Comparison of ENCODE assay signal across 39 cellular contexts in genomic region chr1:206867716-206868115, GRCh38. TPM values are rescaled to one million over a fixed set of nuclear protein-coding genes. Genes with fewer than 3 reads are reported as not detected.
"Had no signal": no experiment of that assay in that cellular context is flagged by ENCODE, and none has a peak within 500 bp of the region (broad histone marks: within the 10 kb centered on the region; RNA-seq: fewer than 3 reads in every experiment).

No MANE protein-coding gene starts in this region.

- H3K4me3 ChIP-seq: body of pancreas, MG63, Peyer's patch, SJCRH30, SK-N-MC had no signal

- DNase-seq: activated CD4-positive, alpha-beta T cell treated with anti-CD3 and anti-CD28 coated beads for 1 hour; activated CD4-positive, alpha-beta T cell treated with anti-CD3 and anti-CD28 coated beads for 48 hours; activated CD4-positive, alpha-beta T cell treated with anti-CD3 and anti-CD28 coated beads, Interleukin-2, amount 50 U/mL, for 48 hours; activated CD4-positive, CD25-positive, alpha-beta regulatory T cell; activated CD8-positive, alpha-beta T cell treated with anti-CD3 and anti-CD28 coated beads, Interleukin-2, amount 10 ng/mL, durations not matched to agents 7 days and 5 days; activated gamma-delta T cell; activated naive CD4-positive, alpha-beta T cell treated with Interleukin-2 at 50 U/mL for 16 hours; activated naive CD8-positive, alpha-beta T cell treated with anti-CD3 and anti-CD28 coated beads, Interleukin-2, amount 10 ng/mL, durations not matched to agents 7 days and 5 days; activated T-cell treated with anti-CD3 and anti-CD28 coated beads, Interleukin-2, amount 50 U/mL, for 24 hours; amygdala; body of pancreas; central memory CD4-positive, alpha-beta T cell; Karpas-422; KBM-7; MG63; NCI-H1048; NCI-H1105 treated with DMSO at 0.1 percent for 48 hours; NCI-H1436; NCI-H1694; NCI-H1930; NCI-H2081 treated with DMSO at 0.1 percent for 48 hours; NCI-H345; NCI-H524 treated with DMSO at 0.1 percent for 48 hours; NK-92 treated with Interleukin-12 subunit alpha and Interleukin-12 subunit beta, amount 100 ng/mL, for 24 hours; Peyer's patch; RPMI8226; SJCRH30; T1000; WERI-Rb-1 had no signal

- H3K4me3 Mint-ChIP-seq: activated CD8-positive, alpha-beta T cell treated with anti-CD3 and anti-CD28 coated beads, Interleukin-2, amount 10 ng/mL, durations not matched to agents 7 days and 5 days; activated naive CD4-positive, alpha-beta T cell treated with anti-CD3 and anti-CD28 coated beads, Interleukin-2, amount 50 U/mL, for 24 hours; activated naive CD8-positive, alpha-beta T cell treated with anti-CD3 and anti-CD28 coated beads, Interleukin-2, amount 10 ng/mL, durations not matched to agents 7 days and 5 days; activated T-cell treated with anti-CD3 and anti-CD28 coated beads, Interleukin-2, amount 50 U/mL, for 24 hours had no signal

- ATAC-seq: activated CD8-positive, alpha-beta T cell treated with anti-CD3 and anti-CD28 coated beads, Interleukin-2, amount 10 ng/mL, durations not matched to agents 7 days and 5 days; body of pancreas; Right ventricle myocardium inferior had no signal

- H3K9me3 Mint-ChIP-seq: activated naive CD4-positive, alpha-beta T cell treated with anti-CD3 and anti-CD28 coated beads, Interleukin-2, amount 50 U/mL, for 24 hours had no signal

- H3K27me3 Mint-ChIP-seq: activated naive CD4-positive, alpha-beta T cell treated with anti-CD3 and anti-CD28 coated beads, Interleukin-2, amount 50 U/mL, for 24 hours had no signal

- H3K27ac Mint-ChIP-seq: activated CD8-positive, alpha-beta T cell treated with anti-CD3 and anti-CD28 coated beads, Interleukin-2, amount 10 ng/mL, durations not matched to agents 7 days and 5 days; activated naive CD4-positive, alpha-beta T cell treated with anti-CD3 and anti-CD28 coated beads, Interleukin-2, amount 50 U/mL, for 24 hours; activated naive CD8-positive, alpha-beta T cell treated with anti-CD3 and anti-CD28 coated beads, Interleukin-2, amount 10 ng/mL, durations not matched to agents 7 days and 5 days; activated T-cell treated with anti-CD3 and anti-CD28 coated beads, Interleukin-2, amount 50 U/mL, for 24 hours; activated T-helper 2 cell treated with anti-CD3 and anti-CD28 coated beads, Interferon-gamma antibody, Interleukin-2, Interleukin-4, amounts not matched to agents 10 μg/mL and 5 μg/mL and 100 μg/mL, durations not matched to agents 14 hours and 24 hours and 36 hours had no signal

RNA-seq across cellular contexts. Expression of gene IL20, which starts 2.3 kb away (rescaled TPM):
- total RNA-seq: activated CD8-positive, alpha-beta T cell treated with anti-CD3 and anti-CD28 coated beads, Interleukin-2, amount 10 ng/mL, durations not matched to agents 7 days and 5 days; activated naive CD8-positive, alpha-beta T cell treated with anti-CD3 and anti-CD28 coated beads, Interleukin-2, amount 10 ng/mL, durations not matched to agents 7 days and 5 days; activated T-helper 2 cell treated with anti-CD3 and anti-CD28 coated beads, Interferon-gamma antibody, Interleukin-2, Interleukin-4, amounts not matched to agents 10 μg/mL and 5 μg/mL and 100 μg/mL, durations not matched to agents 14 hours and 24 hours and 36 hours; astrocyte; body of pancreas; cerebellum; NCI-H460; PC-3; Peyer's patch; Right ventricle myocardium inferior; SJCRH30; T-helper 1 cell treated with Interleukin-12 subunit alpha and Interleukin-12 subunit beta and Interleukin-4 antibody, amounts not matched to agents 30 ng/mL and 1 ng/mL, for 36 hours; T-helper 2 cell treated with Interferon-gamma antibody and Interleukin-4, amounts not matched to agents 100 ng/mL and 5 ng/mL, for 36 hours had no signal

RNA-seq across cellular contexts. Expression of gene IL24, which starts 29.5 kb away (rescaled TPM):
- total RNA-seq: activated CD8-positive, alpha-beta T cell treated with anti-CD3 and anti-CD28 coated beads, Interleukin-2, amount 10 ng/mL, durations not matched to agents 7 days and 5 days; activated naive CD8-positive, alpha-beta T cell treated with anti-CD3 and anti-CD28 coated beads, Interleukin-2, amount 10 ng/mL, durations not matched to agents 7 days and 5 days; astrocyte; body of pancreas; cerebellum; NCI-H460; Peyer's patch; Right ventricle myocardium inferior; SJCRH30 had no signal

RNA-seq across cellular contexts. Expression of gene FCMR, which starts 54.0 kb away (rescaled TPM):
- total RNA-seq: cerebellum, NCI-H460, SJCRH30 had no signal
